Comparison of ENCODE assay signal across 9 cellular contexts in genomic region chr7:27184342-27185012, GRCh38. TPM values are rescaled to one million over a fixed set of nuclear protein-coding genes. Genes with fewer than 3 reads are reported as not detected.
DNase-seq lines count a peak whose midpoint lies in the region; ATAC-seq and TF ChIP-seq lines count a peak whose summit lies in the region.
"Had no signal": no experiment of that assay in that cellular context is flagged by ENCODE, and none has a peak within 500 bp of the region (broad histone marks: within the 10 kb centered on the region; RNA-seq: fewer than 3 reads in every experiment).

No MANE protein-coding gene starts in this region.

- peaks cover 14% of the 10 kb centered on the region for H3K4me1 ChIP-seq in neural progenitor cell

- peaks cover 49% of the 10 kb centered on the region for H3K36me3 Mint-ChIP-seq in effector memory CD8-positive, alpha-beta T cell (ENCODE audit: insufficient read depth)
- no peaks in the 10 kb centered on the region for H3K36me3 Mint-ChIP-seq in neural progenitor cell

- DNase-seq in NCI-H82 (lab: John Stamatoyannopoulos, UW) (peak; percentile 64), NCI-H82 treated with DMSO at 0.1 percent for 48 hours (lab: John Stamatoyannopoulos, UW; ENCODE audit: unreplicated experiment) (no peak), RPMI7951 (ENCODE audit: low read depth) (peak; percentile 67), neural progenitor cell (ENCODE audit: low spot score) (peak; percentile 48), NCI-H2029 treated with DMSO at 0.1 percent for 48 hours (lab: John Stamatoyannopoulos, UW) (no peak), hypothalamus (lab: John Stamatoyannopoulos, UW) (no peak)
- DNase-seq in effector memory CD8-positive, alpha-beta T cell, result no peak
- DNase-seq: DND-41 had no signal

- H4K20me1 ChIP-seq in neural progenitor cell (ENCODE audit: low read depth), result peaks cover 100% of the 10 kb centered on the region

- H3K4me2 ChIP-seq in neural progenitor cell, result peak overlapping the region; percentile 36

- peaks cover 42 to 44% of the 10 kb centered on the region in 2 donors for H3K4me1 Mint-ChIP-seq in effector memory CD8-positive, alpha-beta T cell (ENCODE audit: low read depth in 2 of 2)
- H3K4me1 Mint-ChIP-seq in neural progenitor cell, result peaks cover 14% of the 10 kb centered on the region

- H3K9ac ChIP-seq in neural progenitor cell, result no peak overlapping the region

- H3K27ac ChIP-seq in neural progenitor cell, result no peak overlapping the region

- no peak overlapping the region for H3K4me3 ChIP-seq in neural progenitor cell

- no peaks in the 10 kb centered on the region for H3K79me2 ChIP-seq in neural progenitor cell (ENCODE audit: low read depth)

- ATAC-seq in effector memory CD8-positive, alpha-beta T cell (replicated peaks), result peak; percentile 39
- no peak for ATAC-seq in GM18909 (IDR thresholded peaks at IDR 0.05; ENCODE audit: poor library complexity, unreplicated experiment)

- peaks cover 100% of the 10 kb centered on the region for H3K27me3 ChIP-seq in neural progenitor cell

- H3K36me3 ChIP-seq in neural progenitor cell, result no peaks in the 10 kb centered on the region

- H3K4me3 Mint-ChIP-seq in effector memory CD8-positive, alpha-beta T cell, result peak overlapping the region; percentile 80 to 87
- peak overlapping the region; percentile 55 for H3K4me3 Mint-ChIP-seq in neural progenitor cell

- no peak overlapping the region for H2AFZ ChIP-seq in neural progenitor cell (replicated peaks)

- peak overlapping the region in 1 of 2 donors; percentile 38 for H3K27ac Mint-ChIP-seq in effector memory CD8-positive, alpha-beta T cell
- no peak overlapping the region for H3K27ac Mint-ChIP-seq in neural progenitor cell

- H3K27me3 Mint-ChIP-seq in effector memory CD8-positive, alpha-beta T cell, result peaks cover 67 to 93% of the 10 kb centered on the region in 2 donors
- H3K27me3 Mint-ChIP-seq in neural progenitor cell (ENCODE audit: insufficient read depth, low read depth), result peaks cover 94% of the 10 kb centered on the region

- H3K9me3 ChIP-seq in neural progenitor cell (ENCODE audit: low read depth), result no peaks in the 10 kb centered on the region

- peaks cover 17% of the 10 kb centered on the region for H3F3A ChIP-seq in neural progenitor cell (ENCODE audit: low read depth)

- TF ChIP-seq CTCF in neural progenitor cell (IDR thresholded peaks at IDR 0.05), result no peak

- no peaks in the 10 kb centered on the region for H3K9me3 Mint-ChIP-seq in effector memory CD8-positive, alpha-beta T cell
- peaks cover 11% of the 10 kb centered on the region for H3K9me3 Mint-ChIP-seq in neural progenitor cell

RNA-seq across cellular contexts. Expression of gene HOXA11, which starts 0.6 kb away (rescaled TPM):
- total RNA-seq in RPMI7951 (2014; rRNA removed; shearing (Covaris generic)), result 1.4 and 1.9 TPM in 2 replicates
- not detected in 2 replicates for total RNA-seq in neural progenitor cell (ENCODE audit: low replicate concordance)

RNA-seq across cellular contexts. Expression of gene HOXA10, which starts 10.4 kb away (rescaled TPM):
- 12.9 and 18.7 TPM in 2 replicates for total RNA-seq in RPMI7951 (2014; rRNA removed; shearing (Covaris generic))
- not detected in 2 replicates for total RNA-seq in neural progenitor cell (ENCODE audit: low replicate concordance)

RNA-seq across cellular contexts. Expression of gene HOXA13, which starts 15.4 kb away (rescaled TPM):
- 1.7 and 2.3 TPM in 2 replicates for total RNA-seq in RPMI7951 (2014; rRNA removed; shearing (Covaris generic))
- not detected in 2 replicates for total RNA-seq in neural progenitor cell (ENCODE audit: low replicate concordance)

RNA-seq across cellular contexts. Expression of gene HOXA9, which starts 19.1 kb away (rescaled TPM):
- 0.12 TPM in 1 of 2 replicates, not detected in the other for total RNA-seq in RPMI7951 (2014; rRNA removed; shearing (Covaris generic))
- total RNA-seq in neural progenitor cell (ENCODE audit: low replicate concordance), result not detected in 2 replicates

RNA-seq across cellular contexts. Expression of gene HOXA7, which starts 28.0 kb away (rescaled TPM):
- 16.4 and 19.7 TPM in 2 replicates for total RNA-seq in RPMI7951 (2014; rRNA removed; shearing (Covaris generic))
- total RNA-seq in neural progenitor cell (ENCODE audit: low replicate concordance), result not detected in 2 replicates

Comparison
In these comparisons a context has a peak if more than half of its experiments do, and no peak if none do; other contexts are left out.
1. DNase-seq: peak in NCI-H82 (single experiment), RPMI7951 (single experiment) and neural progenitor cell (single experiment); none in NCI-H82 treated with DMSO at 0.1 percent for 48 hours (single experiment), effector memory CD8-positive, alpha-beta T cell (0 of 3), NCI-H2029 treated with DMSO at 0.1 percent for 48 hours (single experiment) and hypothalamus (0 of 51).
2. RNA of gene HOXA10, which starts 10.4 kb away (total RNA-seq): 12.9 to 18.7 TPM in RPMI7951; not detected in neural progenitor cell; every median in the first group is over 10 times any median in the second.